In the genomic region with DNA sequence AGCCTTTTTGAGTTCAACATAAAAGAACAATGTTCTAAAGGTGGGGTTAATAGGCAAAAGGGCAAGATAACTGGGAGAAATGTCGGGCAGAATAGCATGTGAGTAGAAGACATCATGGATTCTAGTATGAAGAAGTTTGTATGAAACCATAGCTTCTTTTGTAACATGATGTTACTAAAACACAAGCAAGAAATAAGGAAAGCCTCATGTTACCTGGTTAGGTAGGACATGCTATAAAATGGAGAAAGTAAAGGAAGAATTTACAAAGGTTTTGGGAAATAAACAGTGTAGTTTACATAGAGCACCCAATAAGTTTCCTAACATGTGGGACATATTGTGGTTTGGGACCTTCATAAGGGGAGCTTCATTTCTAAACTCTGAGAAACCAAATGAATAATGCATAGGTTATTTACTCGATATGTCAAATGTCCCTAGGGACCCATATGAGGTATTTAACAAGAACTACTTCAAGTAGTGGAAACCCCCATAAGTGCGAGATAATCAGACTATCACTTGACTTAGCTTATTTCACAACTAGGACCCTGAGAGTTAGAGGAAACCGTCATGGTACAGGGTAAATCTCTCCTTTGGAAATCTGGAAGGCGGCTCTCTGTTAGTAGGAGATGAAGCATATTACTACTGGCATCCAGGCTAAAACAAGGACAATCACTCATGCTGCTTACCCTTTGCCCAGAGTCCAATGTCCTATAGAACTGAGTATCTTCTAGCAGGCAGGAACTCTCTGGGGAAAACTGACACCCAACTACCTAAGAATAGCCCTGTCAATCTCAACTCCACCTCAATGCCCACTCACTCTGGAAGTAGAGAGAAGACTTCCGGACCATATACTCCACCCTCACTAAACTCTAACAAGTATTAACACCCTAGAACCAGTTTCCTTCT, we compare ENCODE assay signal across 1 cellular context.
A peak's percentile ranks its signal among the peaks of the same experiment; 100 is the strongest.
TF ChIP-seq lines count a peak whose summit lies in the region.

No MANE protein-coding gene starts in this region.

TF ChIP-seq in GM12878, 131 proteins besides CTCF, POLR2A, EP300 and RAD21 (continued from another document and continues in another):
- TF ChIP-seq, protein P1, sequence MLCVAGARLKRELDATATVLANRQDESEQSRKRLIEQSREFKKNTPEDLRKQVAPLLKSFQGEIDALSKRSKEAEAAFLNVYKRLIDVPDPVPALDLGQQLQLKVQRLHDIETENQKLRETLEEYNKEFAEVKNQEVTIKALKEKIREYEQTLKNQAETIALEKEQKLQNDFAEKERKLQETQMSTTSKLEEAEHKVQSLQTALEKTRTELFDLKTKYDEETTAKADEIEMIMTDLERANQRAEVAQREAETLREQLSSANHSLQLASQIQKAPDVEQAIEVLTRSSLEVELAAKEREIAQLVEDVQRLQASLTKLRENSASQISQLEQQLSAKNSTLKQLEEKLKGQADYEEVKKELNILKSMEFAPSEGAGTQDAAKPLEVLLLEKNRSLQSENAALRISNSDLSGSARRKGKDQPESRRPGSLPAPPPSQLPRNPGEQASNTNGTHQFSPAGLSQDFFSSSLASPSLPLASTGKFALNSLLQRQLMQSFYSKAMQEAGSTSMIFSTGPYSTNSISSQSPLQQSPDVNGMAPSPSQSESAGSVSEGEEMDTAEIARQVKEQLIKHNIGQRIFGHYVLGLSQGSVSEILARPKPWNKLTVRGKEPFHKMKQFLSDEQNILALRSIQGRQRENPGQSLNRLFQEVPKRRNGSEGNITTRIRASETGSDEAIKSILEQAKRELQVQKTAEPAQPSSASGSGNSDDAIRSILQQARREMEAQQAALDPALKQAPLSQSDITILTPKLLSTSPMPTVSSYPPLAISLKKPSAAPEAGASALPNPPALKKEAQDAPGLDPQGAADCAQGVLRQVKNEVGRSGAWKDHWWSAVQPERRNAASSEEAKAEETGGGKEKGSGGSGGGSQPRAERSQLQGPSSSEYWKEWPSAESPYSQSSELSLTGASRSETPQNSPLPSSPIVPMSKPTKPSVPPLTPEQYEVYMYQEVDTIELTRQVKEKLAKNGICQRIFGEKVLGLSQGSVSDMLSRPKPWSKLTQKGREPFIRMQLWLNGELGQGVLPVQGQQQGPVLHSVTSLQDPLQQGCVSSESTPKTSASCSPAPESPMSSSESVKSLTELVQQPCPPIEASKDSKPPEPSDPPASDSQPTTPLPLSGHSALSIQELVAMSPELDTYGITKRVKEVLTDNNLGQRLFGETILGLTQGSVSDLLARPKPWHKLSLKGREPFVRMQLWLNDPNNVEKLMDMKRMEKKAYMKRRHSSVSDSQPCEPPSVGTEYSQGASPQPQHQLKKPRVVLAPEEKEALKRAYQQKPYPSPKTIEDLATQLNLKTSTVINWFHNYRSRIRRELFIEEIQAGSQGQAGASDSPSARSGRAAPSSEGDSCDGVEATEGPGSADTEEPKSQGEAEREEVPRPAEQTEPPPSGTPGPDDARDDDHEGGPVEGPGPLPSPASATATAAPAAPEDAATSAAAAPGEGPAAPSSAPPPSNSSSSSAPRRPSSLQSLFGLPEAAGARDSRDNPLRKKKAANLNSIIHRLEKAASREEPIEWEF (IDR thresholded peaks at IDR 0.05; ENCODE audit: insufficient replicate concordance, low read depth, low read length), result no peak
- TF ChIP-seq CHD1 (IDR thresholded peaks at IDR 0.05; ENCODE audit: low read depth, low read length) (no peak), MTA3 (IDR thresholded peaks at IDR 0.05; ENCODE audit: borderline replicate concordance, low read length) (no peak), NRF1 (conservative IDR thresholded peaks at IDR 0.05; ENCODE audit: low read depth, low read length) (no peak), MEF2B (IDR thresholded peaks at IDR 0.05; ENCODE audit: partially characterized antibody, poor library complexity, severe bottlenecking) (peak; percentile 99), CREB1 (IDR thresholded peaks at IDR 0.05; ENCODE audit: low read depth) (no peak), RELA (IDR thresholded peaks at IDR 0.05; ENCODE audit: borderline replicate concordance, partially characterized antibody) (peak; percentile 79), CBX5 (IDR thresholded peaks at IDR 0.05; ENCODE audit: low read depth) (no peak), SPI1 (IDR thresholded peaks at IDR 0.05; ENCODE audit: borderline replicate concordance, insufficient read depth, low read depth, low read length) (no peak), KDM1A (IDR thresholded peaks at IDR 0.05; ENCODE audit: borderline replicate concordance) (no peak), HDGF (IDR thresholded peaks at IDR 0.05) (no peak), TBL1XR1 (IDR thresholded peaks at IDR 0.05; ENCODE audit: low read depth, low read length) (no peak), NBN (IDR thresholded peaks at IDR 0.05) (peak; percentile 85), BHLHE40 (IDR thresholded peaks at IDR 0.05; ENCODE audit: borderline replicate concordance in 1 of 2, low read depth in 2 of 2, low read length in 1 of 2) (peak; percentile 23; a peak in 2 of 4 replicates), LARP7 (IDR thresholded peaks at IDR 0.05) (no peak), ETV6 (conservative IDR thresholded peaks at IDR 0.05 in 1 of 2, IDR thresholded peaks at IDR 0.05 in 1 of 2; ENCODE audit: borderline replicate concordance in 1 of 2, low read depth in 1 of 2) (peak in 1 of 2 experiments; percentile 65; a peak in 1 of 4 replicates), PAX5 (IDR thresholded peaks at IDR 0.05; ENCODE audit: borderline replicate concordance, low read depth, low read length) (no peak; the same call in 1 of the 2 replicates), NFXL1 (IDR thresholded peaks at IDR 0.05; ENCODE audit: borderline replicate concordance) (no peak), CHD4 (IDR thresholded peaks at IDR 0.05) (no peak), JUNB (IDR thresholded peaks at IDR 0.05) (peak; percentile 89), SREBF1 (IDR thresholded peaks at IDR 0.05; ENCODE audit: low read length) (no peak), EZH2 (IDR thresholded peaks at IDR 0.05; ENCODE audit: borderline replicate concordance, control insufficient read depth, low read depth, low read length) (no peak), CBX3 (IDR thresholded peaks at IDR 0.05; ENCODE audit: borderline replicate concordance, low read depth) (no peak), NFIC (IDR thresholded peaks at IDR 0.05; ENCODE audit: low read depth, low read length) (peak; percentile 92), CREM (IDR thresholded peaks at IDR 0.05; ENCODE audit: low read depth) (peak; percentile 54; the same call in 1 of the 2 replicates), ATF7 (IDR thresholded peaks at IDR 0.05; ENCODE audit: low read depth) (peak; percentile 91), ZNF24 (IDR thresholded peaks at IDR 0.05) (no peak), CHD2 (IDR thresholded peaks at IDR 0.05; ENCODE audit: borderline replicate concordance, low read depth, low read length) (no peak), RBBP5 (conservative IDR thresholded peaks at IDR 0.05) (no peak), SUZ12 (IDR thresholded peaks at IDR 0.05; ENCODE audit: unreplicated experiment) (no peak), ZSCAN29 (IDR thresholded peaks at IDR 0.05) (no peak), SRF (IDR thresholded peaks at IDR 0.05; ENCODE audit: low read depth in 2 of 2, low read length in 2 of 2) (no peak), EED (IDR thresholded peaks at IDR 0.05; ENCODE audit: low read depth) (peak; percentile 85), ZBED1 (IDR thresholded peaks at IDR 0.05; ENCODE audit: borderline replicate concordance) (peak; percentile 79; the same call in 1 of the 2 replicates), FOXM1 (IDR thresholded peaks at IDR 0.05; ENCODE audit: low read depth, low read length) (peak; percentile 90; the same call in 1 of the 2 replicates), IKZF1 (conservative IDR thresholded peaks at IDR 0.05) (peak; percentile 92)
- TF ChIP-seq, protein P2, sequence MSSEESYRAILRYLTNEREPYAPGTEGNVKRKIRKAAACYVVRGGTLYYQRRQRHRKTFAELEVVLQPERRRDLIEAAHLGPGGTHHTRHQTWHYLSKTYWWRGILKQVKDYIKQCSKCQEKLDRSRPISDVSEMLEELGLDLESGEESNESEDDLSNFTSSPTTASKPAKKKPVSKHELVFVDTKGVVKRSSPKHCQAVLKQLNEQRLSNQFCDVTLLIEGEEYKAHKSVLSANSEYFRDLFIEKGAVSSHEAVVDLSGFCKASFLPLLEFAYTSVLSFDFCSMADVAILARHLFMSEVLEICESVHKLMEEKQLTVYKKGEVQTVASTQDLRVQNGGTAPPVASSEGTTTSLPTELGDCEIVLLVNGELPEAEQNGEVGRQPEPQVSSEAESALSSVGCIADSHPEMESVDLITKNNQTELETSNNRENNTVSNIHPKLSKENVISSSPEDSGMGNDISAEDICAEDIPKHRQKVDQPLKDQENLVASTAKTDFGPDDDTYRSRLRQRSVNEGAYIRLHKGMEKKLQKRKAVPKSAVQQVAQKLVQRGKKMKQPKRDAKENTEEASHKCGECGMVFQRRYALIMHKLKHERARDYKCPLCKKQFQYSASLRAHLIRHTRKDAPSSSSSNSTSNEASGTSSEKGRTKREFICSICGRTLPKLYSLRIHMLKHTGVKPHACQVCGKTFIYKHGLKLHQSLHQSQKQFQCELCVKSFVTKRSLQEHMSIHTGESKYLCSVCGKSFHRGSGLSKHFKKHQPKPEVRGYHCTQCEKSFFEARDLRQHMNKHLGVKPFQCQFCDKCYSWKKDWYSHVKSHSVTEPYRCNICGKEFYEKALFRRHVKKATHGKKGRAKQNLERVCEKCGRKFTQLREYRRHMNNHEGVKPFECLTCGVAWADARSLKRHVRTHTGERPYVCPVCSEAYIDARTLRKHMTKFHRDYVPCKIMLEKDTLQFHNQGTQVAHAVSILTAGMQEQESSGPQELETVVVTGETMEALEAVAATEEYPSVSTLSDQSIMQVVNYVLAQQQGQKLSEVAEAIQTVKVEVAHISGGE (CRISPR knock-in tag; IDR thresholded peaks at IDR 0.05), result no peak
- TF ChIP-seq, protein P3, sequence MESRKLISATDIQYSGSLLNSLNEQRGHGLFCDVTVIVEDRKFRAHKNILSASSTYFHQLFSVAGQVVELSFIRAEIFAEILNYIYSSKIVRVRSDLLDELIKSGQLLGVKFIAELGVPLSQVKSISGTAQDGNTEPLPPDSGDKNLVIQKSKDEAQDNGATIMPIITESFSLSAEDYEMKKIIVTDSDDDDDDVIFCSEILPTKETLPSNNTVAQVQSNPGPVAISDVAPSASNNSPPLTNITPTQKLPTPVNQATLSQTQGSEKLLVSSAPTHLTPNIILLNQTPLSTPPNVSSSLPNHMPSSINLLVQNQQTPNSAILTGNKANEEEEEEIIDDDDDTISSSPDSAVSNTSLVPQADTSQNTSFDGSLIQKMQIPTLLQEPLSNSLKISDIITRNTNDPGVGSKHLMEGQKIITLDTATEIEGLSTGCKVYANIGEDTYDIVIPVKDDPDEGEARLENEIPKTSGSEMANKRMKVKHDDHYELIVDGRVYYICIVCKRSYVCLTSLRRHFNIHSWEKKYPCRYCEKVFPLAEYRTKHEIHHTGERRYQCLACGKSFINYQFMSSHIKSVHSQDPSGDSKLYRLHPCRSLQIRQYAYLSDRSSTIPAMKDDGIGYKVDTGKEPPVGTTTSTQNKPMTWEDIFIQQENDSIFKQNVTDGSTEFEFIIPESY (IDR thresholded peaks at IDR 0.05), result no peak
- TF ChIP-seq, protein P4, sequence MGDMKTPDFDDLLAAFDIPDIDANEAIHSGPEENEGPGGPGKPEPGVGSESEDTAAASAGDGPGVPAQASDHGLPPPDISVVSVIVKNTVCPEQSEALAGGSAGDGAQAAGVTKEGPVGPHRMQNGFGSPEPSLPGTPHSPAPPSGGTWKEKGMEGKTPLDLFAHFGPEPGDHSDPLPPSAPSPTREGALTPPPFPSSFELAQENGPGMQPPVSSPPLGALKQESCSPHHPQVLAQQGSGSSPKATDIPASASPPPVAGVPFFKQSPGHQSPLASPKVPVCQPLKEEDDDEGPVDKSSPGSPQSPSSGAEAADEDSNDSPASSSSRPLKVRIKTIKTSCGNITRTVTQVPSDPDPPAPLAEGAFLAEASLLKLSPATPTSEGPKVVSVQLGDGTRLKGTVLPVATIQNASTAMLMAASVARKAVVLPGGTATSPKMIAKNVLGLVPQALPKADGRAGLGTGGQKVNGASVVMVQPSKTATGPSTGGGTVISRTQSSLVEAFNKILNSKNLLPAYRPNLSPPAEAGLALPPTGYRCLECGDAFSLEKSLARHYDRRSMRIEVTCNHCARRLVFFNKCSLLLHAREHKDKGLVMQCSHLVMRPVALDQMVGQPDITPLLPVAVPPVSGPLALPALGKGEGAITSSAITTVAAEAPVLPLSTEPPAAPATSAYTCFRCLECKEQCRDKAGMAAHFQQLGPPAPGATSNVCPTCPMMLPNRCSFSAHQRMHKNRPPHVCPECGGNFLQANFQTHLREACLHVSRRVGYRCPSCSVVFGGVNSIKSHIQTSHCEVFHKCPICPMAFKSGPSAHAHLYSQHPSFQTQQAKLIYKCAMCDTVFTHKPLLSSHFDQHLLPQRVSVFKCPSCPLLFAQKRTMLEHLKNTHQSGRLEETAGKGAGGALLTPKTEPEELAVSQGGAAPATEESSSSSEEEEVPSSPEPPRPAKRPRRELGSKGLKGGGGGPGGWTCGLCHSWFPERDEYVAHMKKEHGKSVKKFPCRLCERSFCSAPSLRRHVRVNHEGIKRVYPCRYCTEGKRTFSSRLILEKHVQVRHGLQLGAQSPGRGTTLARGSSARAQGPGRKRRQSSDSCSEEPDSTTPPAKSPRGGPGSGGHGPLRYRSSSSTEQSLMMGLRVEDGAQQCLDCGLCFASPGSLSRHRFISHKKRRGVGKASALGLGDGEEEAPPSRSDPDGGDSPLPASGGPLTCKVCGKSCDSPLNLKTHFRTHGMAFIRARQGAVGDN (IDR thresholded peaks at IDR 0.05), result peak; percentile 34
- TF ChIP-seq, protein P5, sequence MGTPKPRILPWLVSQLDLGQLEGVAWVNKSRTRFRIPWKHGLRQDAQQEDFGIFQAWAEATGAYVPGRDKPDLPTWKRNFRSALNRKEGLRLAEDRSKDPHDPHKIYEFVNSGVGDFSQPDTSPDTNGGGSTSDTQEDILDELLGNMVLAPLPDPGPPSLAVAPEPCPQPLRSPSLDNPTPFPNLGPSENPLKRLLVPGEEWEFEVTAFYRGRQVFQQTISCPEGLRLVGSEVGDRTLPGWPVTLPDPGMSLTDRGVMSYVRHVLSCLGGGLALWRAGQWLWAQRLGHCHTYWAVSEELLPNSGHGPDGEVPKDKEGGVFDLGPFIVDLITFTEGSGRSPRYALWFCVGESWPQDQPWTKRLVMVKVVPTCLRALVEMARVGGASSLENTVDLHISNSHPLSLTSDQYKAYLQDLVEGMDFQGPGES (IDR thresholded peaks at IDR 0.05), result no peak
- TF ChIP-seq, protein P6, sequence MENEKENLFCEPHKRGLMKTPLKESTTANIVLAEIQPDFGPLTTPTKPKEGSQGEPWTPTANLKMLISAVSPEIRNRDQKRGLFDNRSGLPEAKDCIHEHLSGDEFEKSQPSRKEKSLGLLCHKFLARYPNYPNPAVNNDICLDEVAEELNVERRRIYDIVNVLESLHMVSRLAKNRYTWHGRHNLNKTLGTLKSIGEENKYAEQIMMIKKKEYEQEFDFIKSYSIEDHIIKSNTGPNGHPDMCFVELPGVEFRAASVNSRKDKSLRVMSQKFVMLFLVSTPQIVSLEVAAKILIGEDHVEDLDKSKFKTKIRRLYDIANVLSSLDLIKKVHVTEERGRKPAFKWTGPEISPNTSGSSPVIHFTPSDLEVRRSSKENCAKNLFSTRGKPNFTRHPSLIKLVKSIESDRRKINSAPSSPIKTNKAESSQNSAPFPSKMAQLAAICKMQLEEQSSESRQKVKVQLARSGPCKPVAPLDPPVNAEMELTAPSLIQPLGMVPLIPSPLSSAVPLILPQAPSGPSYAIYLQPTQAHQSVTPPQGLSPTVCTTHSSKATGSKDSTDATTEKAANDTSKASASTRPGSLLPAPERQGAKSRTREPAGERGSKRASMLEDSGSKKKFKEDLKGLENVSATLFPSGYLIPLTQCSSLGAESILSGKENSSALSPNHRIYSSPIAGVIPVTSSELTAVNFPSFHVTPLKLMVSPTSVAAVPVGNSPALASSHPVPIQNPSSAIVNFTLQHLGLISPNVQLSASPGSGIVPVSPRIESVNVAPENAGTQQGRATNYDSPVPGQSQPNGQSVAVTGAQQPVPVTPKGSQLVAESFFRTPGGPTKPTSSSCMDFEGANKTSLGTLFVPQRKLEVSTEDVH (IDR thresholded peaks at IDR 0.05; ENCODE audit: low read depth, partially characterized antibody), result no peak
